8 cellular contexts compared by ENCODE assay signal in genomic region chr6:153003294-153003645, GRCh38. TPM values are rescaled to one million over a fixed set of nuclear protein-coding genes. Genes with fewer than 3 reads are reported as not detected.
DNase-seq lines count a peak whose midpoint lies in the region; ATAC-seq and TF ChIP-seq lines count a peak whose summit lies in the region.

No MANE protein-coding gene starts in this region.

- H3K4me2 ChIP-seq in HCT116 (ENCODE audit: low read length) = peak overlapping the region; percentile 91
- peak overlapping the region; percentile 85 for H3K4me2 ChIP-seq in OCI-LY3 (ENCODE audit: low read length)

- no peaks in the 10 kb centered on the region for H3K36me3 Mint-ChIP-seq in naive B cell

- ATAC-seq in HCT116 = peak; percentile 12; the same call in 1 of the 2 replicates
- peak in 1 of 2 donors; percentile 9 for ATAC-seq in naive B cell (ENCODE audit: low read depth in 2 of 2)
- no peak for ATAC-seq in HG02885 (IDR thresholded peaks at IDR 0.05; ENCODE audit: poor library complexity, unreplicated experiment)
- no peak for ATAC-seq in HG03571 (IDR thresholded peaks at IDR 0.05; ENCODE audit: unreplicated experiment)

- H3K27ac Mint-ChIP-seq in naive B cell = peak overlapping the region; percentile 96 to 99 (median 98)

- RAD21 ChIA-PET in HCT116 (lab: Charles Lee; ENCODE audit: low non-redundant PET in 1 of 2, low total read pairs in 2 of 2, uncharacterized antibody in 2 of 2, unreplicated experiment in 2 of 2) = no interaction called here

- H3K4me3 Mint-ChIP-seq in naive B cell = peak overlapping the region; percentile 95 to 99 (median 97)

- H3K27me3 ChIP-seq in HCT116 (ENCODE audit: insufficient read depth, low read length) (no peaks in the 10 kb centered on the region), OCI-LY3 (ENCODE audit: low read depth, low read length) (no peaks in the 10 kb centered on the region)
- no peaks in the 10 kb centered on the region for H3K27me3 ChIP-seq in effector memory CD4-positive, alpha-beta T cell (replicated peaks; ENCODE audit: control insufficient read depth, insufficient read depth, low read length, poor library complexity, severe bottlenecking)

- no peaks in the 10 kb centered on the region for H3K9me3 Mint-ChIP-seq in naive B cell

- peak overlapping the region; percentile 99 for H3K4me3 ChIP-seq in GM08714 (ENCODE audit: low read length)
- peak overlapping the region; percentile 94 to 99 for H3K4me3 ChIP-seq in HCT116 (replicated peaks in 1 of 2; ENCODE audit: low read depth in 1 of 2, low read length in 2 of 2)
- H3K4me3 ChIP-seq in OCI-LY3 (ENCODE audit: low read length) = peak overlapping the region; percentile 95
- H3K4me3 ChIP-seq in effector memory CD4-positive, alpha-beta T cell (ENCODE audit: insufficient read depth, low read depth, low read length, poor library complexity, severe bottlenecking) = peak overlapping the region; percentile 65

- POLR2A ChIA-PET in HCT116 (lab: Charles Lee) = no interaction called here

- no TSS peak for BruUV-seq in HCT116 (replicated peaks; lab: Mats Ljungman, UMichigan)

- peaks cover 11 to 27% of the 10 kb centered on the region in 2 experiments for H3K4me1 ChIP-seq in HCT116 (ENCODE audit: control insufficient read depth in 1 of 2, insufficient read depth in 2 of 2, low read length in 2 of 2)
- H3K4me1 ChIP-seq in OCI-LY3 (ENCODE audit: low read length) = peaks cover 10% of the 10 kb centered on the region
- peaks cover 18% of the 10 kb centered on the region for H3K4me1 ChIP-seq in effector memory CD4-positive, alpha-beta T cell (ENCODE audit: control insufficient read depth, insufficient read depth, low read length, poor library complexity, severe bottlenecking)

- intact Hi-C loops in HCT116 (cut with micrococcal nuclease) = no loop called here

- H3K27ac ChIP-seq in HCT116 (ENCODE audit: low read depth, low read length) (peak overlapping the region; percentile 70), OCI-LY3 (ENCODE audit: low read length) (peak overlapping the region; percentile 41)
- peak overlapping the region; percentile 71 for H3K27ac ChIP-seq in effector memory CD4-positive, alpha-beta T cell (ENCODE audit: insufficient read depth, low read length, poor library complexity, severe bottlenecking)

- peaks cover 3 to 13% of the 10 kb centered on the region in 2 experiments; a peak in 1 of 4 replicates for H3K36me3 ChIP-seq in HCT116 (ENCODE audit: control insufficient read depth in 1 of 2, insufficient read depth in 2 of 2, low read length in 2 of 2)
- H3K36me3 ChIP-seq in OCI-LY3 (replicated peaks; ENCODE audit: low read depth, low read length) = no peaks in the 10 kb centered on the region
- no peaks in the 10 kb centered on the region for H3K36me3 ChIP-seq in effector memory CD4-positive, alpha-beta T cell (ENCODE audit: control insufficient read depth, insufficient read depth, low read length)

- H3K27me3 Mint-ChIP-seq in naive B cell = no peaks in the 10 kb centered on the region

- DNase-seq in HCT116 (ENCODE audit: low read depth, low spot score) = no peak
- no peak for DNase-seq in effector memory CD4-positive, alpha-beta T cell
- DNase-seq in naive B cell = peak; percentile 3
- DNase-seq in stimulated activated CD4-positive, alpha-beta T cell treated with anti-CD3 and anti-CD28 coated beads, Interleukin-4, amount 100 ng/mL, for 1 hour = no peak

- TF ChIP-seq RAD21 in HCT116 (IDR thresholded peaks at IDR 0.05; ENCODE audit: low read depth) = no peak

- H3K79me2 ChIP-seq in HCT116 (ENCODE audit: insufficient read depth, low read length) (peaks cover 53% of the 10 kb centered on the region), OCI-LY3 (ENCODE audit: low read length) (peaks cover 53% of the 10 kb centered on the region)

- CTCF ChIA-PET in HCT116 (lab: Charles Lee) = no interaction called here

- H2AFZ ChIP-seq in HCT116 (ENCODE audit: low read depth, low read length, poor library complexity, severe bottlenecking) = peak overlapping the region; percentile 13
- H2AFZ ChIP-seq in OCI-LY3 (ENCODE audit: low read depth, low read length) = peak overlapping the region; percentile 68

- no peak for TF ChIP-seq CTCF in HCT116 (IDR thresholded peaks at IDR 0.05 in 2 of 3, conservative IDR thresholded peaks at IDR 0.05 in 1 of 3; ENCODE audit: borderline replicate concordance in 1 of 3, insufficient read depth in 1 of 3, low read depth in 2 of 3, low read length in 2 of 3)
- no peak for TF ChIP-seq CTCF in OCI-LY3 (IDR thresholded peaks at IDR 0.05; ENCODE audit: low read depth, low read length)

- H3K9me2 ChIP-seq in HCT116 (ENCODE audit: insufficient read depth) = no peaks in the 10 kb centered on the region

- H4K20me1 ChIP-seq in HCT116 (ENCODE audit: insufficient read depth) (peaks cover 12% of the 10 kb centered on the region; the same call in 1 of the 2 replicates), OCI-LY3 (ENCODE audit: insufficient read depth, low read length) (peaks cover 13% of the 10 kb centered on the region; the same call in 1 of the 2 replicates)

- TF ChIP-seq POLR2A in HCT116 (IDR thresholded peaks at IDR 0.05; ENCODE audit: borderline replicate concordance, extremely low read depth, insufficient read depth, insufficient read length) = no peak

- H3K4me1 Mint-ChIP-seq in naive B cell = peaks cover 31 to 49% (median 48%) of the 10 kb centered on the region in 3 donors

- H3K9ac ChIP-seq in HCT116 (ENCODE audit: low read length) = peak overlapping the region; percentile 90
- peak overlapping the region; percentile 83 for H3K9ac ChIP-seq in OCI-LY3 (ENCODE audit: low read length)

- H3K9me3 ChIP-seq in HCT116 (ENCODE audit: control insufficient read depth in 1 of 2, insufficient read depth in 1 of 2, low read depth in 1 of 2, low read length in 2 of 2) (no peaks in the 10 kb centered on the region), OCI-LY3 (ENCODE audit: insufficient read depth, low read length) (no peaks in the 10 kb centered on the region)
- H3K9me3 ChIP-seq in effector memory CD4-positive, alpha-beta T cell (ENCODE audit: control insufficient read depth, low read length) = no peaks in the 10 kb centered on the region

TF ChIP-seq in HCT116, 20 proteins besides CTCF, POLR2A, EP300 and RAD21:
- no peak for TF ChIP-seq FOSL1 (IDR thresholded peaks at IDR 0.05; ENCODE audit: low read depth)

RNA-seq across cellular contexts. Expression of gene MTRF1L, which starts 0.8 kb away (rescaled TPM):
- total RNA-seq in HCT116 (2021; ENCODE audit: unreplicated experiment) = 26.2 TPM
- 7.7 and 15.9 TPM in 2 replicates for polyA plus RNA-seq in HCT116 (2012)
- polyA plus RNA-seq in naive B cell (ENCODE audit: low read depth in 6 of 6) = 10 to 100 TPM; 11.1 to 15.6 (median 13.9) TPM

RNA-seq across cellular contexts. Expression of gene FBXO5, which starts 20.4 kb away (rescaled TPM):
- total RNA-seq in HCT116 (2021; ENCODE audit: unreplicated experiment) = 38.9 TPM
- polyA plus RNA-seq in HCT116 (2012) = 7.2 and 16.2 TPM in 2 replicates
- 10 to 100 TPM in 2 of 6 donors, 1 to 10 TPM in 4; 6.9 to 12.6 (median 8.1) TPM for polyA plus RNA-seq in naive B cell (ENCODE audit: low read depth in 6 of 6)
